In genomic region chr20:17558154-17558940, GRCh38 we compare ENCODE assay signal across 1 cellular context.
A peak's percentile ranks its signal among the peaks of the same experiment; 100 is the strongest.
TF ChIP-seq lines count a peak whose summit lies in the region.

No MANE protein-coding gene starts in this region.

TF ChIP-seq in SK-N-SH, 30 proteins besides CTCF, POLR2A, EP300 and RAD21 (continued from another document):
- TF ChIP-seq FOSL2 (IDR thresholded peaks at IDR 0.05; ENCODE audit: borderline replicate concordance, low read depth) (peak; percentile 77), MAX (IDR thresholded peaks at IDR 0.05; ENCODE audit: low read depth) (peak; percentile 62; the same call in 1 of the 2 replicates), GATA2 (CRISPR knock-in tag; IDR thresholded peaks at IDR 0.05) (no peak), RXRA (IDR thresholded peaks at IDR 0.05; ENCODE audit: borderline replicate concordance, low read depth) (peak; percentile 49; the same call in 1 of the 2 replicates), GABPA (IDR thresholded peaks at IDR 0.05; ENCODE audit: low read depth) (no peak), MEF2A (IDR thresholded peaks at IDR 0.05; ENCODE audit: borderline replicate concordance, low read depth) (no peak), IRF3 (IDR thresholded peaks at IDR 0.05; ENCODE audit: low read depth, low read length) (no peak), EZH2phosphoT487 (IDR thresholded peaks at IDR 0.05; ENCODE audit: borderline replicate concordance, low read depth) (no peak), REST (IDR thresholded peaks at IDR 0.05; ENCODE audit: low read depth, low read length) (no peak), TAF1 (IDR thresholded peaks at IDR 0.05; ENCODE audit: borderline replicate concordance, low read depth, low read length) (peak; percentile 56), POLR2AphosphoS5 (IDR thresholded peaks at IDR 0.05; ENCODE audit: low read depth, low read length) (peak; percentile 88), SMC3 (IDR thresholded peaks at IDR 0.05; ENCODE audit: low read depth, low read length) (no peak), YY1 (IDR thresholded peaks at IDR 0.05; ENCODE audit: low read depth) (peak; percentile 46; the same call in 1 of the 2 replicates), TCF12 (IDR thresholded peaks at IDR 0.05) (peak; percentile 74)
